31 cellular contexts compared by ENCODE assay signal in the genomic region with DNA sequence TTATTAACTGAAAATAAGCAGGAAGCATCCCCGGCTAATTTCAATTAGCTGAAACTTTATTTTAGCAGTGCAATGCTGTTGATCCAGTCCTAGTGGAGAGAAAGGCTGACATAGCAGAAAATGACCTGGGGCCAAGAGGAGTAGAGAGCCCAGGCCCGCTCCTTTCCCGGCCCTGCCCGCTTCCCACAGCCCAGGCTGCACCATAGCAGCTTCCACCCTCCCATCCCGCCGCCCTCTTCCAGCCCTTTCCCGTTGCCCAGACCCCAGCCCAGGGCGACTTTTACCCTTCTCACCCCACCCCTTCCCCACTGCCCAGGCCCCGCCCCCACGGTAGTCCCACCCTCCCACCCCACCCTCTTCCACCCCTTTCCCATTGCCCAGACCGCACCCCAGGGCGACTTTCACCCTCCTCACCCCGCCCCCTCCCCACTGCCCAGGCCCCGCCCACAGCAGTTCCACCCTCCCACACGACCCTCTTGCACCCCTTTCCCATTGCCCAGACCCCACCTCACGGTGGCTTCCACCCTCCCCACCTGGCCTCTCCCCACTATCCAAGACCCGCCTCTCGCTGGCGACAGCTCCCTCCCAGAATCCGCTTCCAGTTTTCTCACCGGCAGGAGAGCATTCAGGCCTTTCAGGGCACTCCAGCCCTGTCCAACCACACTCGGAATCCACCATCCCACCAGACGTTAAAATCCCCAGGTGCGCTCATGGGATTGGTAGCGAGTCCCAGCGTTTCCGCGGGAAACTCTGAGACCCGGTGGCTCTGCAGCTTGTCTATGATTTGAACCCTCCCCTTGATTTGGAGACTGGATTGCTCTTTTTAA. TPM values are rescaled to one million over a fixed set of nuclear protein-coding genes. Genes with fewer than 3 reads are reported as not detected.
DNase-seq lines count a peak whose midpoint lies in the region; ATAC-seq, FAIRE-seq and TF ChIP-seq lines count a peak whose summit lies in the region.
"Had no signal": no experiment of that assay in that cellular context is flagged by ENCODE, and none has a peak within 500 bp of the region (broad histone marks: within the 10 kb centered on the region; RNA-seq: fewer than 3 reads in every experiment).

No MANE protein-coding gene starts in this region.

- no peak overlapping the region for H3K23ac ChIP-seq in H1 (ENCODE audit: insufficient read length)

- no peaks in the 10 kb centered on the region for H3K27me3 Mint-ChIP-seq in type B pancreatic cell
- H3K27me3 Mint-ChIP-seq: activated CD8-positive, alpha-beta T cell treated with anti-CD3 and anti-CD28 coated beads for 36 hours; dendritic cell treated with granulocyte-macrophage colony-stimulating factor and Interleukin-4, amounts not matched to agents 40 ng/mL and 50 ng/mL, for 4 days had no signal

- TF ChIP-seq POLR2A in heart left ventricle (IDR thresholded peaks at IDR 0.05) (no peak), H1 (IDR thresholded peaks at IDR 0.05; ENCODE audit: control extremely low read depth in 1 of 2, low read depth in 2 of 2, low read length in 2 of 2) (0 out of 3 replicates have a peak, but pooled peaks of 1 of the 2 experiments have one; percentile 28), transverse colon (IDR thresholded peaks at IDR 0.05) (no peak)

- H3K56ac ChIP-seq in H1 (replicated peaks; ENCODE audit: insufficient read length, low read depth, low read length): peak overlapping the region; percentile 53

- peak overlapping the region; percentile 60 to 63 for H3K4me2 ChIP-seq in H1 (ENCODE audit: insufficient read depth in 1 of 2, low read depth in 2 of 2, low read length in 2 of 2)

- DNase-seq in heart left ventricle: no peak
- no peak for DNase-seq in right cardiac atrium
- peak; percentile 61 to 80 for DNase-seq in H1 (ENCODE audit: low read depth in 1 of 2, low spot score in 2 of 2)
- DNase-seq in islet precursor cell: peak; percentile 84
- DNase-seq in type B pancreatic cell (ENCODE audit: extremely low spot score, unreplicated experiment): no peak
- no peak for DNase-seq in middle frontal gyrus (ENCODE audit: extremely low spot score, low spot score)
- no peak for DNase-seq in transverse colon
- DNase-seq in activated naive CD4-positive, alpha-beta T cell treated with anti-CD3 and anti-CD28 coated beads, Interleukin-2, amount 50 U/mL, for 16 hours: no peak
- DNase-seq: activated CD4-positive, CD25-positive, alpha-beta regulatory T cell; activated CD8-positive, alpha-beta T cell treated with anti-CD3 and anti-CD28 coated beads for 36 hours; activated naive CD4-positive, alpha-beta T cell; BE2C; Caco-2; DMS79 treated with DMSO at 0.1 percent for 48 hours; head of caudate nucleus; KG1; mammary epithelial cell; NCI-H146; NCI-H524 treated with DMSO at 0.1 percent for 48 hours; stomach; upper lobe of left lung had no signal

- POLR2A ChIA-PET in H1 (lab: Charles Lee; ENCODE audit: partially characterized antibody): interaction anchor here (0.6 to 1.4 kb wide), 3 partner anchors 9 to 59 kb away, joined by 3 to 4 read pairs (median 3); no protein-coding TSS in a partner anchor

- H3K36me3 Mint-ChIP-seq in type B pancreatic cell: peaks cover 33% of the 10 kb centered on the region

- peaks cover 0 to 54% (median 8%) of the 10 kb centered on the region in 12 donors for H3K4me1 ChIP-seq in heart left ventricle
- no peaks in the 10 kb centered on the region for H3K4me1 ChIP-seq in right cardiac atrium (ENCODE audit: control insufficient read depth, insufficient read depth, low read length)
- peaks cover 0 to 7% (median 2%) of the 10 kb centered on the region in 4 experiments; a peak in 3 of 7 replicates for H3K4me1 ChIP-seq in H1 (replicated peaks in 1 of 4; ENCODE audit: control insufficient read depth in 3 of 4, insufficient read depth in 4 of 4, low read length in 3 of 4)
- H3K4me1 ChIP-seq in transverse colon: no peaks in the 10 kb centered on the region
- H3K4me1 ChIP-seq: BE2C had no signal

- peak overlapping the region; percentile 41 for H3K4me3 Mint-ChIP-seq in type B pancreatic cell
- H3K4me3 Mint-ChIP-seq: activated CD8-positive, alpha-beta T cell treated with anti-CD3 and anti-CD28 coated beads for 36 hours; dendritic cell treated with granulocyte-macrophage colony-stimulating factor and Interleukin-4, amounts not matched to agents 40 ng/mL and 50 ng/mL, for 4 days had no signal

- peaks cover 0 to 37% of the 10 kb centered on the region in 2 experiments; a peak in 2 of 4 replicates for H3K79me2 ChIP-seq in H1 (ENCODE audit: control insufficient read depth in 1 of 2, insufficient read depth in 2 of 2, low read length in 2 of 2)

- no peak for TF ChIP-seq RAD21 in H1 (IDR thresholded peaks at IDR 0.05 in 1 of 2, conservative IDR thresholded peaks at IDR 0.05 in 1 of 2; ENCODE audit: low read depth in 2 of 2, low read length in 2 of 2)

- H3K27ac ChIP-seq in heart left ventricle: peak overlapping the region in 9 of 12 donors; percentile 2 to 65 (median 23)
- no peak overlapping the region for H3K27ac ChIP-seq in right cardiac atrium (ENCODE audit: low read length)
- H3K27ac ChIP-seq in H1 (ENCODE audit: low read depth, low read length): no peak overlapping the region
- H3K27ac ChIP-seq in transverse colon: no peak overlapping the region
- H3K27ac ChIP-seq: SK-N-MC had no signal

- ATAC-seq in heart left ventricle (peak in 1 of 4 donors; percentile 37), right cardiac atrium (no peak)
- ATAC-seq: activated CD8-positive, alpha-beta T cell treated with anti-CD3 and anti-CD28 coated beads for 36 hours; HCT116 had no signal

- no peak overlapping the region for H3K4ac ChIP-seq in H1 (replicated peaks; ENCODE audit: insufficient read length, low read depth, low read length)

- TF ChIP-seq CTCF in heart left ventricle (IDR thresholded peaks at IDR 0.05): no peak
- no peak for TF ChIP-seq CTCF in H1 (IDR thresholded peaks at IDR 0.05; ENCODE audit: control extremely low read depth in 1 of 3, insufficient read depth in 1 of 3, low read depth in 1 of 3, low read length in 3 of 3)
- no peak for TF ChIP-seq CTCF in type B pancreatic cell (conservative IDR thresholded peaks at IDR 0.05)
- no peak for TF ChIP-seq CTCF in transverse colon (IDR thresholded peaks at IDR 0.05)

- CTCF ChIA-PET in H1 (lab: Charles Lee; ENCODE audit: partially characterized antibody): interaction anchor here (0.6 to 1.9 kb wide), 4 partner anchors 18 to 400 kb away, joined by 4 to 13 read pairs (median 4); no protein-coding TSS in a partner anchor

- H3K14ac ChIP-seq in H1 (ENCODE audit: insufficient read length): no peak overlapping the region

- no peak overlapping the region for H2AK5ac ChIP-seq in H1 (ENCODE audit: low read depth, low read length)

- H3K4me3 ChIP-seq in heart left ventricle (no peak overlapping the region), right cardiac atrium (ENCODE audit: low read length) (no peak overlapping the region), H1 (ENCODE audit: extremely low read depth in 1 of 4, insufficient read depth in 2 of 4, low read depth in 3 of 4, low read length in 4 of 4) (peak overlapping the region; percentile 24 to 50 (median 34); a peak in 5 of 8 replicates), transverse colon (no peak overlapping the region)
- H3K4me3 ChIP-seq: right atrium auricular region, SK-N-MC, stomach, upper lobe of left lung had no signal

- H2BK15ac ChIP-seq in H1 (ENCODE audit: low read length): no peak overlapping the region

- H3K27me3 ChIP-seq in heart left ventricle (no peaks in the 10 kb centered on the region), right cardiac atrium (ENCODE audit: control insufficient read depth, insufficient read depth) (no peaks in the 10 kb centered on the region), H1 (replicated peaks in 1 of 4; ENCODE audit: control insufficient read depth in 3 of 4, extremely low read depth in 1 of 4, insufficient read depth in 3 of 4, low read length in 3 of 4) (no peaks in the 10 kb centered on the region), transverse colon (no peaks in the 10 kb centered on the region)
- H3K27me3 ChIP-seq: BE2C, right atrium auricular region, stomach, upper lobe of left lung had no signal

- no peak overlapping the region for H2BK5ac ChIP-seq in H1 (ENCODE audit: low read depth, low read length)

- H4K91ac ChIP-seq in H1 (replicated peaks; ENCODE audit: insufficient read length, low read length): no peak overlapping the region

- peaks cover 0 to 54% (median 33%) of the 10 kb centered on the region in 9 donors for H3K36me3 ChIP-seq in heart left ventricle
- H3K36me3 ChIP-seq in H1 (ENCODE audit: control insufficient read depth in 2 of 4, insufficient read depth in 4 of 4, low read length in 3 of 4): peaks cover 0 to 13% (median 2%) of the 10 kb centered on the region in 4 experiments; a peak in 3 of 8 replicates
- H3K36me3 ChIP-seq in transverse colon: peaks cover 0 to 33% (median 10%) of the 10 kb centered on the region in 4 donors

- H3K9me3 Mint-ChIP-seq in type B pancreatic cell: no peaks in the 10 kb centered on the region
- H3K9me3 Mint-ChIP-seq: activated CD8-positive, alpha-beta T cell treated with anti-CD3 and anti-CD28 coated beads for 36 hours had no signal

- no peak overlapping the region for H2AFZ ChIP-seq in H1 (ENCODE audit: low read length)

- H3K9ac ChIP-seq in H1 (replicated peaks in 1 of 4; ENCODE audit: extremely low read depth in 1 of 4, low read depth in 3 of 4, low read length in 3 of 4): 0 out of 7 replicates have a peak overlapping the region, but pooled peaks of 1 of the 4 experiments have one; percentile 6

- H3K79me1 ChIP-seq in H1 (ENCODE audit: low read depth, low read length): peaks cover 5% of the 10 kb centered on the region; the same call in 1 of the 2 replicates

- H3K27ac Mint-ChIP-seq in type B pancreatic cell: peak overlapping the region; percentile 37
- H3K27ac Mint-ChIP-seq: activated CD8-positive, alpha-beta T cell treated with anti-CD3 and anti-CD28 coated beads for 36 hours; dendritic cell treated with granulocyte-macrophage colony-stimulating factor and Interleukin-4, amounts not matched to agents 40 ng/mL and 50 ng/mL, for 4 days had no signal

- no peak overlapping the region for H3K18ac ChIP-seq in H1 (ENCODE audit: extremely low read depth, low read length)

- no peak overlapping the region for H2BK120ac ChIP-seq in H1 (replicated peaks; ENCODE audit: low read depth, low read length)

- WGBS in heart left ventricle, 4 donors: 68 to 72% (median 69%) methylated on average over 28 to 29 of the region's 29 CpGs
- 69% methylated on average over 29 of the region's 29 CpGs for whole genome bisulfite sequencing in right cardiac atrium
- 12% methylated on average over 21 of the region's 29 CpGs; no CpG with 5 or more reads in 1 of the 2 experiments for WGBS in H1 (ENCODE audit: extremely low coverage in 1 of 2, insufficient coverage in 1 of 2, insufficient read length in 1 of 2, insufficient replicate concordance in 2 of 2, low coverage in 1 of 2, low lambda C conversion rate in 2 of 2, missing lambda C conversion rate in 1 of 2), 2 experiments
- WGBS in transverse colon (ENCODE audit: low coverage in 1 of 2), 2 donors: 82 to 83% methylated on average over 8 to 28 of the region's 29 CpGs

- H2BK20ac ChIP-seq in H1 (ENCODE audit: low read length): no peak overlapping the region

- TF ChIP-seq EP300 in H1 (IDR thresholded peaks at IDR 0.05; ENCODE audit: borderline replicate concordance in 1 of 2, low read depth in 2 of 2, low read length in 2 of 2) (no peak), transverse colon (IDR thresholded peaks at IDR 0.05; ENCODE audit: low read depth) (no peak)

- H2BK12ac ChIP-seq in H1 (ENCODE audit: low read depth, low read length): no peak overlapping the region

- H3K23me2 ChIP-seq in H1 (ENCODE audit: low read depth, low read length): no peaks in the 10 kb centered on the region

- FAIRE-seq in H1 (lab: Jason Lieb, UNC): no peak
- FAIRE-seq: A204.1, endothelial cell of umbilical vein had no signal

- H4K8ac ChIP-seq in H1 (ENCODE audit: extremely low read depth, insufficient read depth, low read length): no peak overlapping the region

- no peaks in the 10 kb centered on the region for H3K9me3 ChIP-seq in heart left ventricle
- no peaks in the 10 kb centered on the region for H3K9me3 ChIP-seq in right cardiac atrium (ENCODE audit: control insufficient read depth, low read length)
- H3K9me3 ChIP-seq in H1 (ENCODE audit: insufficient read depth in 2 of 2, low read depth in 1 of 2, low read length in 1 of 2): no peaks in the 10 kb centered on the region
- no peaks in the 10 kb centered on the region for H3K9me3 ChIP-seq in transverse colon
- H3K9me3 ChIP-seq: BE2C, Caco-2, right atrium auricular region, stomach, upper lobe of left lung had no signal

- H4K20me1 ChIP-seq in H1 (replicated peaks in 1 of 2; ENCODE audit: control insufficient read depth in 1 of 2, insufficient read depth in 2 of 2, low read length in 2 of 2): peaks cover 4 to 9% of the 10 kb centered on the region in 2 experiments

- intact Hi-C loops in heart left ventricle (cut with DNase I): no loop called here
- intact Hi-C loops in right cardiac atrium (cut with DNase I): no loop called here
- intact Hi-C loops in transverse colon (cut with DNase I; ENCODE audit: low total_unique reads): no loop called here

- in situ Hi-C loops in transverse colon (cut with MboI; ENCODE audit: low pct_ligation_motif_present in 1 of 4, low pct_unique_long_range_greater_than_20kb in 1 of 4, low sequenced_read_pairs in 3 of 4): no loop called here

- H3K4me1 Mint-ChIP-seq in type B pancreatic cell (ENCODE audit: unreplicated experiment): peaks cover 18% of the 10 kb centered on the region

- no peak overlapping the region for H4K5ac ChIP-seq in H1 (ENCODE audit: insufficient read length, low read depth, low read length)

RNA-seq across cellular contexts. Expression of a gene that starts 8.3 kb away (rescaled TPM):
- 10 to 100 TPM in 8 of 9 donors, 1 to 10 TPM in 1; 10.0 to 24.7 (median 17.0) TPM for total RNA-seq in heart left ventricle
- polyA plus RNA-seq in heart left ventricle: 10 to 100 TPM; 14.4 to 19.8 TPM
- 10 to 100 TPM; 15.9 to 23.1 (median 18.1) TPM for total RNA-seq in right cardiac atrium
- 17.7 TPM for polyA plus RNA-seq in right cardiac atrium
- 28.3 and 31.2 TPM in 2 replicates for total RNA-seq in H1 (2021; fragmentation: NEBNext Ultra II Directional; extraction: Animal tissue kit (Norgen Biotek cat#: 25700))
- 15.8 and 29.0 TPM in 2 replicates for polyA plus RNA-seq in H1 (2011; rRNA removed)
- 43.1 TPM for polyA plus RNA-seq in H1 (2011; cell fraction: cytosol; rRNA removed)
- 51.6 TPM for polyA plus RNA-seq in H1 (2011; cell fraction: nucleus; rRNA removed)
- 23.1 to 39.7 TPM (median 26.2 TPM) in 4 replicates for polyA plus RNA-seq in H1 (2012, experiment 1 of 2)
- polyA plus RNA-seq in H1 (2012, experiment 2 of 2): 1.8 TPM
- 23.9 TPM for polyA plus RNA-seq in H1 (2013, experiment 1 of 2)
- 19.6 TPM for polyA plus RNA-seq in H1 (2013, experiment 2 of 2)
- 31.2 and 34.1 TPM in 2 replicates for polyA minus RNA-seq in H1 (2011; rRNA and poly(A)+ RNA removed)
- 21.1 TPM for polyA minus RNA-seq in H1 (2011; cell fraction: cytosol; rRNA and poly(A)+ RNA removed)
- polyA minus RNA-seq in H1 (2011; cell fraction: nucleus; rRNA and poly(A)+ RNA removed): 61.4 TPM
- 30.7 and 35.9 TPM in 2 replicates for total RNA-seq in type B pancreatic cell (ENCODE audit: low replicate concordance)
- total RNA-seq in transverse colon: 10 to 100 TPM; 23.9 to 47.0 (median 33.6) TPM

RNA-seq across cellular contexts. Expression of a gene that starts 37.7 kb away (rescaled TPM):
- total RNA-seq in heart left ventricle (10 to 100 TPM; 12.8 to 38.6 (median 21.4) TPM), right cardiac atrium (10 to 100 TPM; 20.7 to 26.8 (median 22.1) TPM), type B pancreatic cell (ENCODE audit: low replicate concordance) (15.5 and 15.6 TPM in 2 replicates), transverse colon (10 to 100 TPM in 2 of 4 donors, 1 to 10 TPM in 1, not detected in 1; 5.6 to 11.5 (median 10.8) TPM)
- polyA plus RNA-seq in heart left ventricle (10 to 100 TPM; 15.2 to 17.6 TPM), right cardiac atrium (20.4 TPM), H1 (2011; rRNA removed) (3.8 and 5.8 TPM in 2 replicates)
- 9.3 and 9.7 TPM in 2 replicates for total RNA-seq in H1 (2021; fragmentation: NEBNext Ultra II Directional; extraction: Animal tissue kit (Norgen Biotek cat#: 25700))
- 6.8 TPM for polyA plus RNA-seq in H1 (2011; cell fraction: cytosol; rRNA removed)
- 5.3 TPM for polyA plus RNA-seq in H1 (2011; cell fraction: nucleus; rRNA removed)
- polyA plus RNA-seq in H1 (2012, experiment 1 of 2): 4.9 to 8.6 TPM (median 6.5 TPM) in 4 replicates
- 0.20 TPM for polyA plus RNA-seq in H1 (2012, experiment 2 of 2)
- polyA plus RNA-seq in H1 (2013, experiment 1 of 2): 8.7 TPM
- 8.7 TPM for polyA plus RNA-seq in H1 (2013, experiment 2 of 2)
- 19.2 and 20.2 TPM in 2 replicates for polyA minus RNA-seq in H1 (2011; rRNA and poly(A)+ RNA removed)
- 8.2 TPM for polyA minus RNA-seq in H1 (2011; cell fraction: cytosol; rRNA and poly(A)+ RNA removed)
- 13.2 TPM for polyA minus RNA-seq in H1 (2011; cell fraction: nucleus; rRNA and poly(A)+ RNA removed)

RNA-seq across cellular contexts. Expression of a gene that starts 50.4 kb away (rescaled TPM):
- total RNA-seq in heart left ventricle (not detected), right cardiac atrium (not detected), type B pancreatic cell (ENCODE audit: low replicate concordance) (0.53 and 2.2 TPM in 2 replicates), transverse colon (not detected)
- polyA plus RNA-seq in heart left ventricle (not detected), right cardiac atrium (not detected), H1 (2011; rRNA removed) (0.03 TPM in 1 of 2 replicates, not detected in the other)
- not detected in 2 replicates for total RNA-seq in H1 (2021; fragmentation: NEBNext Ultra II Directional; extraction: Animal tissue kit (Norgen Biotek cat#: 25700))
- polyA plus RNA-seq in H1 (2011; cell fraction: cytosol; rRNA removed): 0.04 TPM
- not detected for polyA plus RNA-seq in H1 (2011; cell fraction: nucleus; rRNA removed)
- polyA plus RNA-seq in H1 (2012, experiment 1 of 2): not detected in 4 replicates
- polyA plus RNA-seq in H1 (2012, experiment 2 of 2): not detected
- polyA plus RNA-seq in H1 (2013, experiment 1 of 2): 0.08 TPM
- 0.07 TPM for polyA plus RNA-seq in H1 (2013, experiment 2 of 2)
- not detected in 2 replicates for polyA minus RNA-seq in H1 (2011; rRNA and poly(A)+ RNA removed)
- not detected for polyA minus RNA-seq in H1 (2011; cell fraction: cytosol; rRNA and poly(A)+ RNA removed)
- not detected for polyA minus RNA-seq in H1 (2011; cell fraction: nucleus; rRNA and poly(A)+ RNA removed)
- total RNA-seq: activated CD8-positive, alpha-beta T cell treated with anti-CD3 and anti-CD28 coated beads for 36 hours; endothelial cell of umbilical vein; kidney epithelial cell; mammary epithelial cell; myocyte; osteocyte; right atrium auricular region; RPMI7951; stomach; upper lobe of left lung had no signal
- polyA plus RNA-seq: endothelial cell of umbilical vein, mammary epithelial cell, stomach had no signal

Comparison
In these comparisons a context has a peak if more than half of its experiments do, and no peak if none do; other contexts are left out.
1. H3K27ac ChIP-seq: peak in heart left ventricle (9 of 12); none in right cardiac atrium (single experiment), H1 (single experiment) and transverse colon (0 of 4).
2. DNase-seq: peak in H1 (2 of 2) and islet precursor cell (single experiment); none in heart left ventricle (0 of 5), right cardiac atrium (0 of 3), type B pancreatic cell (single experiment), middle frontal gyrus (single experiment), transverse colon (single experiment) and activated naive CD4-positive, alpha-beta T cell treated with anti-CD3 and anti-CD28 coated beads, Interleukin-2, amount 50 U/mL, for 16 hours (single experiment).
3. H3K4me3 ChIP-seq: peak in H1 (4 of 4); none in heart left ventricle (0 of 12), right cardiac atrium (single experiment) and transverse colon (0 of 4).